Comparison of ENCODE assay signal across 24 cellular contexts in genomic region chr7:154910125-154910524, GRCh38.
"Had no signal": no experiment of that assay in that cellular context is flagged by ENCODE, and none has a peak within 500 bp of the region (broad histone marks: within the 10 kb centered on the region; RNA-seq: fewer than 3 reads in every experiment).

No MANE protein-coding gene starts in this region.

- H3K27me3 ChIP-seq: hepatocyte, right atrium auricular region had no signal

- H3K4me1 ChIP-seq: colonic mucosa, foreskin keratinocyte, prostate gland had no signal

- H2AFZ ChIP-seq: hepatocyte, parathyroid adenoma had no signal

- H3K36me3 ChIP-seq: colonic mucosa, esophagus muscularis mucosa, gastroesophageal sphincter, heart left ventricle, left lung, neutrophil, prostate gland, right atrium auricular region, sigmoid colon, thoracic aorta, tibial nerve, upper lobe of left lung had no signal

- DNase-seq: colonic mucosa; effector CD8-positive, alpha-beta T cell; endodermal cell; foreskin keratinocyte; heart left ventricle; left cardiac atrium; left lung; mammary epithelial cell; natural killer cell; sigmoid colon; stimulated activated CD4-positive, alpha-beta T cell treated with anti-CD3 and anti-CD28 coated beads, Interleukin-2, amount 100 ng/mL, for 48 hours; stimulated activated naive B cell treated with anti-CD40 and anti-IgM and Interleukin-4, amounts not matched to agents 10 μg/mL and 1 μg/mL and 100 μg/mL, for 72 hours; upper lobe of left lung had no signal

- H3K9ac ChIP-seq: parathyroid adenoma had no signal

- H3K27ac ChIP-seq: colonic mucosa, epithelial cell of prostate, esophagus muscularis mucosa, foreskin keratinocyte, gastroesophageal sphincter, heart left ventricle, hepatocyte, left lung, neutrophil, parathyroid adenoma, prostate gland, right atrium auricular region, sigmoid colon, thoracic aorta, tibial nerve, upper lobe of left lung had no signal

- H3K9me3 ChIP-seq: colonic mucosa, neutrophil, prostate gland, sigmoid colon had no signal

- H3K4me2 ChIP-seq: hepatocyte had no signal

- ATAC-seq: foreskin keratinocyte; gastroesophageal sphincter; heart left ventricle; left cardiac atrium; left lung; natural killer cell; stimulated activated naive B cell treated with anti-CD40 and anti-IgM and Interleukin-4, amounts not matched to agents 10 μg/mL and 1 μg/mL and 100 μg/mL, for 72 hours had no signal

- FAIRE-seq: urothelium cell line had no signal

- H3K4me3 ChIP-seq: colonic mucosa, esophagus muscularis mucosa, gastroesophageal sphincter, heart left ventricle, hepatocyte, left lung, prostate gland, right atrium auricular region, sigmoid colon, thoracic aorta, tibial nerve, upper lobe of left lung had no signal
